In genomic region chr19:40567750-40568494, GRCh38 we compare ENCODE assay signal across 12 cellular contexts. TPM values are rescaled to one million over a fixed set of nuclear protein-coding genes. Genes with fewer than 3 reads are reported as not detected.
DNase-seq lines count a peak whose midpoint lies in the region; ATAC-seq and TF ChIP-seq lines count a peak whose summit lies in the region.
"Had no signal": no experiment of that assay in that cellular context is flagged by ENCODE, and none has a peak within 500 bp of the region (broad histone marks: within the 10 kb centered on the region; RNA-seq: fewer than 3 reads in every experiment).

No MANE protein-coding gene starts in this region.

- peaks cover 56% of the 10 kb centered on the region for H3K27me3 Mint-ChIP-seq in neural progenitor cell (ENCODE audit: insufficient read depth, low read depth)

- H3K9ac ChIP-seq in HUES48 (ENCODE audit: low read depth, low read length) = no peak overlapping the region
- no peak overlapping the region for H3K9ac ChIP-seq in neural progenitor cell

- H3K27ac Mint-ChIP-seq in neural progenitor cell = no peak overlapping the region

- H3K9me3 ChIP-seq in HUES48 (ENCODE audit: control insufficient read depth, insufficient read depth, low read length) (no peaks in the 10 kb centered on the region), neural progenitor cell (ENCODE audit: low read depth) (no peaks in the 10 kb centered on the region)

- H3F3A ChIP-seq in neural progenitor cell (ENCODE audit: low read depth) = peaks cover 19% of the 10 kb centered on the region

- no peaks in the 10 kb centered on the region; the same call in 1 of the 2 replicates for H3K4me1 ChIP-seq in HUES48 (ENCODE audit: control insufficient read depth, insufficient read depth, low read length)
- no peaks in the 10 kb centered on the region for H3K4me1 ChIP-seq in neural progenitor cell

- H3K4me2 ChIP-seq in neural progenitor cell = peak overlapping the region; percentile 85

- H3K79me2 ChIP-seq in neural progenitor cell (ENCODE audit: low read depth) = no peaks in the 10 kb centered on the region

- no peaks in the 10 kb centered on the region for H3K36me3 Mint-ChIP-seq in neural progenitor cell

- no peak overlapping the region for H2AFZ ChIP-seq in neural progenitor cell (replicated peaks)

- H3K27me3 ChIP-seq in HUES48 (ENCODE audit: control insufficient read depth, insufficient read depth, low read length) (peaks cover 60% of the 10 kb centered on the region), neural progenitor cell (peaks cover 75% of the 10 kb centered on the region)

- H3K9me3 Mint-ChIP-seq in neural progenitor cell = no peaks in the 10 kb centered on the region
- H3K9me3 Mint-ChIP-seq: activated T-cell treated with anti-CD3 and anti-CD28 coated beads, Interleukin-2, amount 50 U/mL, for 4 hours had no signal

- no peak for ATAC-seq in GM18517 (IDR thresholded peaks at IDR 0.05; ENCODE audit: unreplicated experiment)
- ATAC-seq: activated T-cell treated with anti-CD3 and anti-CD28 coated beads, Interleukin-2, amount 50 U/mL, for 4 hours had no signal

- H4K20me1 ChIP-seq in neural progenitor cell (ENCODE audit: low read depth) = no peaks in the 10 kb centered on the region

- no peak for TF ChIP-seq CTCF in neural progenitor cell (IDR thresholded peaks at IDR 0.05)

- peaks cover 17% of the 10 kb centered on the region for H3K4me1 Mint-ChIP-seq in neural progenitor cell

- DNase-seq in AG08395 (ENCODE audit: low spot score) = peak; percentile 20
- DNase-seq in epidermal melanocyte (ENCODE audit: insufficient read length, low spot score) = peak; percentile 20
- peak; percentile 63 for DNase-seq in neural progenitor cell (ENCODE audit: low spot score)
- DNase-seq in activated naive CD4-positive, alpha-beta T cell (lab: John Stamatoyannopoulos, UW) = no peak
- no peak for DNase-seq in putamen (ENCODE audit: low spot score)
- DNase-seq in inferior parietal cortex (ENCODE audit: extremely low spot score) = no peak
- DNase-seq: activated T-cell treated with anti-CD3 and anti-CD28 coated beads, Interleukin-2, amount 50 U/mL, for 4 hours; NCI-H69; T-helper 9 cell had no signal

- peak overlapping the region; percentile 15 for H3K4me3 Mint-ChIP-seq in neural progenitor cell
- H3K4me3 Mint-ChIP-seq: activated T-cell treated with anti-CD3 and anti-CD28 coated beads, Interleukin-2, amount 50 U/mL, for 4 hours had no signal

- peak overlapping the region; percentile 61 for H3K4me3 ChIP-seq in HUES48 (ENCODE audit: low read depth, low read length)
- H3K4me3 ChIP-seq in neural progenitor cell = peak overlapping the region; percentile 45
- H3K4me3 ChIP-seq: lung had no signal

- H3K36me3 ChIP-seq in HUES48 (ENCODE audit: control insufficient read depth, insufficient read depth, low read length) (no peaks in the 10 kb centered on the region), neural progenitor cell (no peaks in the 10 kb centered on the region)

- H3K27ac ChIP-seq in HUES48 (ENCODE audit: low read depth, low read length) (no peak overlapping the region), neural progenitor cell (no peak overlapping the region)

RNA-seq across cellular contexts. Expression of gene SHKBP1, which starts 8.8 kb away (rescaled TPM):
- total RNA-seq in neural progenitor cell (ENCODE audit: low replicate concordance) = 20.6 and 63.7 TPM in 2 replicates

RNA-seq across cellular contexts. Expression of gene LTBP4, which starts 33.2 kb away (rescaled TPM):
- total RNA-seq in neural progenitor cell (ENCODE audit: low replicate concordance) = 24.7 and 70.0 TPM in 2 replicates

Comparison
In these comparisons a context has a peak if more than half of its experiments do, and no peak if none do; other contexts are left out.
1. DNase-seq: peak in AG08395 (single experiment), epidermal melanocyte (single experiment) and neural progenitor cell (single experiment); none in activated naive CD4-positive, alpha-beta T cell (0 of 4), putamen (single experiment) and inferior parietal cortex (single experiment).